8 cellular contexts compared by ENCODE assay signal in genomic region chr17:71975998-71976649, GRCh38.
A peak's percentile ranks its signal among the peaks of the same experiment; 100 is the strongest.
DNase-seq lines count a peak whose midpoint lies in the region; ATAC-seq and TF ChIP-seq lines count a peak whose summit lies in the region.

No MANE protein-coding gene starts in this region.

- H3K27me3 ChIP-seq in testis = no peaks in the 10 kb centered on the region

- 12 to 35% methylated on average over 13 to 15 of the region's 15 CpGs for WGBS in testis, 2 donors

- H3K27ac ChIP-seq in testis = no peak overlapping the region

- H3K9me3 ChIP-seq in testis = no peaks in the 10 kb centered on the region

- TF ChIP-seq POLR2A in testis (IDR thresholded peaks at IDR 0.05) = no peak

- H3K4me1 ChIP-seq in testis = no peaks in the 10 kb centered on the region

- TF ChIP-seq CTCF in cardiac fibroblast (IDR thresholded peaks at IDR 0.05; ENCODE audit: low read depth, low read length) = no peak
- no peak for TF ChIP-seq CTCF in testis (IDR thresholded peaks at IDR 0.05)

- DNase-seq in HT-29 (ENCODE audit: low spot score) = peak; percentile 72
- DNase-seq in cardiac fibroblast (ENCODE audit: low read depth in 2 of 2) = peak; percentile 96 to 97
- peak; percentile 85 for DNase-seq in kidney tubule cell (ENCODE audit: low spot score)
- peak; percentile 47 for DNase-seq in testis
- DNase-seq in HuH-7 (ENCODE audit: low spot score) = no peak
- DNase-seq in stimulated activated naive CD4-positive, alpha-beta T cell treated with Interleukin-2 at 50 U/mL for 16 hours (lab: John Stamatoyannopoulos, UW) = no peak

- ATAC-seq in HG03045 (IDR thresholded peaks at IDR 0.05; ENCODE audit: unreplicated experiment) (no peak), HG03565 (IDR thresholded peaks at IDR 0.05; ENCODE audit: unreplicated experiment) (no peak)

- H3K4me3 ChIP-seq in cardiac fibroblast (replicated peaks in 1 of 2; ENCODE audit: low read depth in 2 of 2, low read length in 2 of 2) = no peak overlapping the region
- no peak overlapping the region for H3K4me3 ChIP-seq in testis

- intact Hi-C loops in testis (cut with DNase I; ENCODE audit: low total_unique reads) = no loop called here

- no peaks in the 10 kb centered on the region for H3K36me3 ChIP-seq in testis (ENCODE audit: low read depth, missing control alignments)

Comparison
In these comparisons a context has a peak if more than half of its experiments do, and no peak if none do; other contexts are left out.
1. DNase-seq: peak in HT-29 (single experiment), cardiac fibroblast (2 of 2), kidney tubule cell (single experiment) and testis (single experiment); none in HuH-7 (single experiment) and stimulated activated naive CD4-positive, alpha-beta T cell treated with Interleukin-2 at 50 U/mL for 16 hours (single experiment).